ENCODE assay signal across 14 cellular contexts in the genomic region with DNA sequence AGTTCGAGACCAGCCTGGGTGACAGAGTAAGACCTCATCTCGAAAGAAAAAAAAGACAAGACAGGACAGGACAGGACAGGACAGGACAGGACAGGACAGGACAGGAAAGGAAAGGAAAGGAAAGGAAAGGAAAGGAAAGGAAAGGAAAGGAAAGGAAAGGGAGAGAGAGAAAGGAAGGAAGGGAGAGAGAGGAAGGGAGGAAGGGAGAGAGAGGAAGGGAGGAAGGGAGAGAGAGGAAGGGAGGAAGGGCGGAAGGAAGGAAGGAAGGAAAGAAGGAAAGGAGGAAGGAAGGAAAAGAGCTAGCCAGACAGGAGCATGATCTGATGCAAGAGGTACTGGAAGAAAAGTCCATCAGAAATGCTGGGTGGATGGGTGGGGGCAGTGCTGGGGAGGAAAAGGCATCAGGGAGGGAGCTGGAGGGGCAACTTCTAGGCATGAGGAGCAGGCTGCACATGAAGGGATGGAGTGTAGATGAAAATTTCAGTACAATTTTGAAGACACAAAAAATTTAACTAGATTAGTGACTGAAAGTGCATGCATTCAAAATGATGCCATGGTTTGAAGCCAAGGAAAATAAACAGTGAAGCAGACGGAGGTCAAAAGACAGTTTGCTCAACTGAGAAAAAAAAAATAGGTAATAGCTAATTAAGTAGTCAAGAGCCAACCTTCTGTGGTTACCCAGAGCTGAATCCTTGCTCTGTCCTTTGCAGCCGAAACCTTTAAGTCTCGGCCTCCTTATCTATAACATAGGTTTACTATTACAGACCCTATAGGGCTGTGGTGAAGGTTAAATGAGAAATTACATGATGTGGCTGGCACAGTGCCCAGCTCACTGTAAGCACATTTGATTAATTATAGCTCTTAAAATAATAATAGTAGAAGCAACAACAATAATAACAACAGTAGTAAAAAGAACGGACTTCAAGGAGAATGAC. TPM values are rescaled to one million over a fixed set of nuclear protein-coding genes. Genes with fewer than 3 reads are reported as not detected.
DNase-seq lines count a peak whose midpoint lies in the region; ATAC-seq and TF ChIP-seq lines count a peak whose summit lies in the region.
"Had no signal": no experiment of that assay in that cellular context is flagged by ENCODE, and none has a peak within 500 bp of the region (broad histone marks: within the 10 kb centered on the region; RNA-seq: fewer than 3 reads in every experiment).

No MANE protein-coding gene starts in this region.

- CTCF ChIA-PET in activated CD8-positive, alpha-beta T cell treated with anti-CD3 and anti-CD28 coated beads, Interleukin-2, amount 10 ng/mL, durations not matched to agents 7 days and 5 days (lab: Charles Lee): interaction anchor here (1.1 kb wide), 1 partner anchor 66 kb away, joined by 3 read pairs; no protein-coding TSS in a partner anchor
- CTCF ChIA-PET in activated CD8-positive, alpha-beta T cell treated with anti-CD3 and anti-CD28 coated beads for 36 hours (lab: Charles Lee): interaction anchor here (1.2 kb wide), 1 partner anchor 17 kb away, joined by 3 read pairs; no protein-coding TSS in a partner anchor
- CTCF ChIA-PET in CD4-positive, alpha-beta memory T cell (lab: Charles Lee; ENCODE audit: partially characterized antibody): interaction anchor here (1.2 kb wide), 1 partner anchor 66 kb away, joined by 3 read pairs; no protein-coding TSS in a partner anchor

- POLR2A ChIA-PET in activated CD8-positive, alpha-beta T cell treated with anti-CD3 and anti-CD28 coated beads, Interleukin-2, amount 10 ng/mL, durations not matched to agents 7 days and 5 days (lab: Charles Lee): interaction anchor here (0.5 kb wide), 1 partner anchor 59 kb away, joined by 3 read pairs; no protein-coding TSS in a partner anchor
- POLR2A ChIA-PET in activated CD8-positive, alpha-beta T cell treated with anti-CD3 and anti-CD28 coated beads for 36 hours (lab: Charles Lee): interaction anchor here (1.0 kb wide), 1 partner anchor 14 kb away, joined by 3 read pairs; no protein-coding TSS in a partner anchor
- POLR2A ChIA-PET in CD4-positive, alpha-beta memory T cell (lab: Charles Lee; ENCODE audit: partially characterized antibody): no interaction called here

- H3K27ac Mint-ChIP-seq in activated CD8-positive, alpha-beta T cell treated with anti-CD3 and anti-CD28 coated beads, Interleukin-2, amount 10 ng/mL, durations not matched to agents 7 days and 5 days: peak overlapping the region; percentile 37
- H3K27ac Mint-ChIP-seq in activated CD8-positive, alpha-beta T cell treated with anti-CD3 and anti-CD28 coated beads for 36 hours: no peak overlapping the region
- peak overlapping the region; percentile 43 for H3K27ac Mint-ChIP-seq in stimulated activated effector memory CD8-positive, alpha-beta T cell treated with anti-CD3 and anti-CD28 coated beads, Interleukin-12 subunit alpha, Interleukin-12 subunit beta, amount 100 ng/mL, for 72 hours
- peak overlapping the region in 2 of 7 donors; percentile 72 to 79 for H3K27ac Mint-ChIP-seq in CD4-positive, alpha-beta memory T cell
- H3K27ac Mint-ChIP-seq: activated CD4-positive, alpha-beta T cell treated with anti-CD3 and anti-CD28 coated beads for 36 hours had no signal

- H3K36me3 ChIP-seq in CD4-positive, alpha-beta memory T cell (ENCODE audit: insufficient read depth, low read length): no peaks in the 10 kb centered on the region
- H3K36me3 ChIP-seq: vagina had no signal

- H3K4me1 Mint-ChIP-seq in activated CD8-positive, alpha-beta T cell treated with anti-CD3 and anti-CD28 coated beads, Interleukin-2, amount 10 ng/mL, durations not matched to agents 7 days and 5 days (ENCODE audit: low read depth): peaks cover 15% of the 10 kb centered on the region
- peaks cover 26% of the 10 kb centered on the region for H3K4me1 Mint-ChIP-seq in activated CD8-positive, alpha-beta T cell treated with anti-CD3 and anti-CD28 coated beads for 36 hours (ENCODE audit: low read depth)
- H3K4me1 Mint-ChIP-seq in stimulated activated effector memory CD8-positive, alpha-beta T cell treated with anti-CD3 and anti-CD28 coated beads, Interleukin-12 subunit alpha, Interleukin-12 subunit beta, amount 100 ng/mL, for 72 hours: peaks cover 22% of the 10 kb centered on the region
- H3K4me1 Mint-ChIP-seq in CD4-positive, alpha-beta memory T cell: peaks cover 0 to 4% (median 0%) of the 10 kb centered on the region in 4 donors

- in situ Hi-C loops in astrocyte of the spinal cord (cut with HindIII; ENCODE audit: low sequenced_read_pairs): no loop called here

- no peak overlapping the region for H3K4me3 ChIP-seq in astrocyte of the spinal cord (ENCODE audit: low read depth, low read length)
- H3K4me3 ChIP-seq in CD4-positive, alpha-beta memory T cell (ENCODE audit: low read length in 2 of 2): no peak overlapping the region
- H3K4me3 ChIP-seq: vagina had no signal

- H3K36me3 Mint-ChIP-seq in activated CD8-positive, alpha-beta T cell treated with anti-CD3 and anti-CD28 coated beads, Interleukin-2, amount 10 ng/mL, durations not matched to agents 7 days and 5 days (ENCODE audit: low read depth): peaks cover 25% of the 10 kb centered on the region
- H3K36me3 Mint-ChIP-seq in activated CD8-positive, alpha-beta T cell treated with anti-CD3 and anti-CD28 coated beads for 36 hours (ENCODE audit: low read depth): peaks cover 44% of the 10 kb centered on the region
- H3K36me3 Mint-ChIP-seq in stimulated activated effector memory CD8-positive, alpha-beta T cell treated with anti-CD3 and anti-CD28 coated beads, Interleukin-12 subunit alpha, Interleukin-12 subunit beta, amount 100 ng/mL, for 72 hours: peaks cover 57% of the 10 kb centered on the region
- peaks cover 34 to 37% of the 10 kb centered on the region in 2 donors for H3K36me3 Mint-ChIP-seq in CD4-positive, alpha-beta memory T cell

- no peaks in the 10 kb centered on the region for H3K27me3 Mint-ChIP-seq in activated CD8-positive, alpha-beta T cell treated with anti-CD3 and anti-CD28 coated beads, Interleukin-2, amount 10 ng/mL, durations not matched to agents 7 days and 5 days (ENCODE audit: low read depth)
- H3K27me3 Mint-ChIP-seq in activated CD8-positive, alpha-beta T cell treated with anti-CD3 and anti-CD28 coated beads for 36 hours: no peaks in the 10 kb centered on the region
- no peaks in the 10 kb centered on the region for H3K27me3 Mint-ChIP-seq in CD4-positive, alpha-beta memory T cell
- H3K27me3 Mint-ChIP-seq: activated CD4-positive, alpha-beta T cell treated with anti-CD3 and anti-CD28 coated beads for 36 hours; central memory CD8-positive, alpha-beta T cell had no signal

- no peak overlapping the region for H3K4me3 Mint-ChIP-seq in activated CD8-positive, alpha-beta T cell treated with anti-CD3 and anti-CD28 coated beads, Interleukin-2, amount 10 ng/mL, durations not matched to agents 7 days and 5 days
- no peak overlapping the region for H3K4me3 Mint-ChIP-seq in activated CD8-positive, alpha-beta T cell treated with anti-CD3 and anti-CD28 coated beads for 36 hours
- H3K4me3 Mint-ChIP-seq in stimulated activated effector memory CD8-positive, alpha-beta T cell treated with anti-CD3 and anti-CD28 coated beads, Interleukin-12 subunit alpha, Interleukin-12 subunit beta, amount 100 ng/mL, for 72 hours: no peak overlapping the region
- H3K4me3 Mint-ChIP-seq in CD4-positive, alpha-beta memory T cell: no peak overlapping the region
- H3K4me3 Mint-ChIP-seq: activated CD4-positive, alpha-beta T cell treated with anti-CD3 and anti-CD28 coated beads for 36 hours; central memory CD8-positive, alpha-beta T cell had no signal

- H3K27ac ChIP-seq in CD4-positive, alpha-beta memory T cell (ENCODE audit: low read depth, low read length): no peak overlapping the region
- H3K27ac ChIP-seq: vagina had no signal

- DNase-seq in activated CD8-positive, alpha-beta T cell treated with anti-CD3 and anti-CD28 coated beads, Interleukin-2, amount 10 ng/mL, durations not matched to agents 7 days and 5 days: no peak
- DNase-seq in activated CD8-positive, alpha-beta T cell treated with anti-CD3 and anti-CD28 coated beads for 36 hours: no peak
- DNase-seq in astrocyte of the spinal cord (ENCODE audit: low read depth, low spot score) (peak; percentile 77), left cardiac atrium (no peak), cortex of kidney (lab: John Stamatoyannopoulos, UW) (no peak)
- DNase-seq in stimulated activated effector memory CD8-positive, alpha-beta T cell treated with anti-CD3 and anti-CD28 coated beads, Interleukin-12 subunit alpha, Interleukin-12 subunit beta, amount 100 ng/mL, for 72 hours (ENCODE audit: low spot score in 2 of 2): no peak
- DNase-seq in CD4-positive, alpha-beta memory T cell: no peak
- DNase-seq: activated CD4-positive, alpha-beta T cell treated with anti-CD3 and anti-CD28 coated beads for 36 hours; activated effector memory CD4-positive, alpha-beta T cell treated with Interleukin-2 at 50 U/mL for 16 hours; islet precursor cell; NCI-H1694 treated with DMSO at 0.1 percent for 48 hours had no signal

- no peaks in the 10 kb centered on the region for H3K4me1 ChIP-seq in CD4-positive, alpha-beta memory T cell (ENCODE audit: insufficient read depth, low read length)

- H3K9me3 ChIP-seq in CD4-positive, alpha-beta memory T cell (ENCODE audit: control insufficient read depth in 1 of 2, low read length in 2 of 2): no peaks in the 10 kb centered on the region
- H3K9me3 ChIP-seq: vagina had no signal

- TF ChIP-seq CTCF in activated CD8-positive, alpha-beta T cell treated with anti-CD3 and anti-CD28 coated beads for 36 hours (IDR thresholded peaks at IDR 0.05): no peak
- no peak for TF ChIP-seq CTCF in astrocyte of the spinal cord (IDR thresholded peaks at IDR 0.05; ENCODE audit: low read depth, low read length)

- ATAC-seq in activated CD8-positive, alpha-beta T cell treated with anti-CD3 and anti-CD28 coated beads, Interleukin-2, amount 10 ng/mL, durations not matched to agents 7 days and 5 days: no peak
- ATAC-seq in activated CD8-positive, alpha-beta T cell treated with anti-CD3 and anti-CD28 coated beads for 36 hours: no peak
- ATAC-seq in left cardiac atrium (peak; percentile 42 to 73), GM19324 (IDR thresholded peaks at IDR 0.05; ENCODE audit: low FRiP score, unreplicated experiment) (no peak)
- ATAC-seq in stimulated activated effector memory CD8-positive, alpha-beta T cell treated with anti-CD3 and anti-CD28 coated beads, Interleukin-12 subunit alpha, Interleukin-12 subunit beta, amount 100 ng/mL, for 72 hours: no peak
- ATAC-seq: activated CD4-positive, alpha-beta T cell treated with anti-CD3 and anti-CD28 coated beads for 36 hours had no signal

- H3K9me3 Mint-ChIP-seq in activated CD8-positive, alpha-beta T cell treated with anti-CD3 and anti-CD28 coated beads, Interleukin-2, amount 10 ng/mL, durations not matched to agents 7 days and 5 days (ENCODE audit: insufficient read depth): no peaks in the 10 kb centered on the region
- H3K9me3 Mint-ChIP-seq in activated CD8-positive, alpha-beta T cell treated with anti-CD3 and anti-CD28 coated beads for 36 hours: no peaks in the 10 kb centered on the region
- no peaks in the 10 kb centered on the region for H3K9me3 Mint-ChIP-seq in stimulated activated effector memory CD8-positive, alpha-beta T cell treated with anti-CD3 and anti-CD28 coated beads, Interleukin-12 subunit alpha, Interleukin-12 subunit beta, amount 100 ng/mL, for 72 hours
- no peaks in the 10 kb centered on the region for H3K9me3 Mint-ChIP-seq in CD4-positive, alpha-beta memory T cell
- H3K9me3 Mint-ChIP-seq: central memory CD8-positive, alpha-beta T cell had no signal

- intact Hi-C loops in activated CD8-positive, alpha-beta T cell treated with anti-CD3 and anti-CD28 coated beads for 36 hours (cut with micrococcal nuclease): no loop called here
- intact Hi-C loops in left cardiac atrium (cut with DNase I): no loop called here
- intact Hi-C loops in CD4-positive, alpha-beta memory T cell (cut with micrococcal nuclease): no loop called here

- no peaks in the 10 kb centered on the region for H3K27me3 ChIP-seq in CD4-positive, alpha-beta memory T cell (ENCODE audit: insufficient read depth, low read length)
- H3K27me3 ChIP-seq: vagina had no signal

RNA-seq across cellular contexts. Expression of gene ZNF827, which starts 59.9 kb away (rescaled TPM):
- 10 to 100 TPM; 13.6 to 14.8 TPM for total RNA-seq in activated CD8-positive, alpha-beta T cell treated with anti-CD3 and anti-CD28 coated beads, Interleukin-2, amount 10 ng/mL, durations not matched to agents 7 days and 5 days
- 10 to 100 TPM; 28.4 to 31.1 TPM for total RNA-seq in activated CD8-positive, alpha-beta T cell treated with anti-CD3 and anti-CD28 coated beads for 36 hours
- 10 to 100 TPM; 13.3 to 17.9 TPM for total RNA-seq in left cardiac atrium
- 10 to 100 TPM; 25.0 to 27.3 TPM for total RNA-seq in CD4-positive, alpha-beta memory T cell
- 1 to 10 TPM; 1.4 to 3.0 TPM for polyA plus RNA-seq in CD4-positive, alpha-beta memory T cell

Comparison
In these comparisons a context has a peak if more than half of its experiments do, and no peak if none do; other contexts are left out.
1. ATAC-seq: peak in left cardiac atrium (2 of 2); none in activated CD8-positive, alpha-beta T cell treated with anti-CD3 and anti-CD28 coated beads, Interleukin-2, amount 10 ng/mL, durations not matched to agents 7 days and 5 days (single experiment), activated CD8-positive, alpha-beta T cell treated with anti-CD3 and anti-CD28 coated beads for 36 hours (single experiment), stimulated activated effector memory CD8-positive, alpha-beta T cell treated with anti-CD3 and anti-CD28 coated beads, Interleukin-12 subunit alpha, Interleukin-12 subunit beta, amount 100 ng/mL, for 72 hours (single experiment) and GM19324 (single experiment).